Comparison of ENCODE assay signal across 8 cellular contexts in the genomic region with DNA sequence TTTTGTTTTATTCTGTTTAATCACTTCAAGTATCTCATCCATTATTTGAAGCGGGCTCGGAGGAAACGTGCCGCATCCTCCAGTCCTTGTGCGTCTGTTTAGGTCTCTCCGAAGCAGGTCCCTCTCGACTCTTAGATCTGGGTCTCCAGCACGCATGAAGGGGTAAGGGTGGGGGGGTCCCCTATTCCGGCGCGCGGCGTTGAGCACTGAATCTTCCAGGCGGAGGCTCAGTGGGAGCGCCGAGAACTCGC. TPM values are rescaled to one million over a fixed set of nuclear protein-coding genes. Genes with fewer than 3 reads are reported as not detected.
DNase-seq lines count a peak whose midpoint lies in the region; ATAC-seq and TF ChIP-seq lines count a peak whose summit lies in the region.

No MANE protein-coding gene starts in this region.

- H3K9ac ChIP-seq in NT2/D1 (ENCODE audit: insufficient read length, low read depth) = peak overlapping the region; percentile 76

- H3K36me3 ChIP-seq in NT2/D1 (ENCODE audit: insufficient read depth, insufficient read length, low read length) (no peaks in the 10 kb centered on the region), esophagus muscularis mucosa (no peaks in the 10 kb centered on the region)

- H3K27me3 ChIP-seq in CD4-positive, alpha-beta T cell (ENCODE audit: control insufficient read depth, insufficient read depth, low read length) = peaks cover 62% of the 10 kb centered on the region
- peaks cover 71% of the 10 kb centered on the region for H3K27me3 ChIP-seq in NT2/D1 (ENCODE audit: insufficient read depth, insufficient read length)
- peaks cover 0 to 71% (median 8%) of the 10 kb centered on the region in 4 donors for H3K27me3 ChIP-seq in esophagus muscularis mucosa

- H3K4me1 ChIP-seq in NT2/D1 (ENCODE audit: insufficient read depth, insufficient read length) = peaks cover 2% of the 10 kb centered on the region
- H3K4me1 ChIP-seq in esophagus muscularis mucosa = peaks cover 17 to 27% (median 22%) of the 10 kb centered on the region in 4 donors

- H3K4me1 Mint-ChIP-seq in CD4-positive, alpha-beta T cell (ENCODE audit: low read depth) = peaks cover 15% of the 10 kb centered on the region
- H3K4me1 Mint-ChIP-seq in progenitor cell of endocrine pancreas (ENCODE audit: low read depth) = peaks cover 21% of the 10 kb centered on the region

- H3K9me3 Mint-ChIP-seq in CD4-positive, alpha-beta T cell = peaks cover 15% of the 10 kb centered on the region
- peaks cover 20% of the 10 kb centered on the region for H3K9me3 Mint-ChIP-seq in progenitor cell of endocrine pancreas (ENCODE audit: low read depth)

- TF ChIP-seq EP300 in esophagus muscularis mucosa (IDR thresholded peaks at IDR 0.05) = no peak

- WGBS in esophagus muscularis mucosa = 0% methylated on average over 8 of the region's 17 CpGs

- intact Hi-C loops in CD4-positive, alpha-beta T cell (cut with DNase I, micrococcal nuclease) = no loop called here
- intact Hi-C loops in esophagus muscularis mucosa (cut with DNase I) = no loop called here

- DNase-seq in CD4-positive, alpha-beta T cell = no peak
- DNase-seq in NT2/D1 (ENCODE audit: low read depth, low spot score) (no peak), esophagus muscularis mucosa (ENCODE audit: extremely low spot score) (no peak), progenitor cell of endocrine pancreas (ENCODE audit: low spot score, unreplicated experiment) (no peak), NCI-H446 (lab: John Stamatoyannopoulos, UW) (no peak), SK-N-DZ (ENCODE audit: low spot score) (no peak)

- H3K27ac ChIP-seq in CD4-positive, alpha-beta T cell (ENCODE audit: low read depth, low read length) = no peak overlapping the region
- H3K27ac ChIP-seq in esophagus muscularis mucosa (replicated peaks in 1 of 4) = no peak overlapping the region

- TF ChIP-seq CTCF in CD4-positive, alpha-beta T cell (IDR thresholded peaks at IDR 0.05) = no peak
- TF ChIP-seq CTCF in esophagus muscularis mucosa (IDR thresholded peaks at IDR 0.05) = no peak
- no peak for TF ChIP-seq CTCF in progenitor cell of endocrine pancreas (IDR thresholded peaks at IDR 0.05; ENCODE audit: unreplicated experiment)

- POLR2A ChIA-PET in CD4-positive, alpha-beta T cell (lab: Charles Lee) = no interaction called here

- no peaks in the 10 kb centered on the region for H3K36me3 Mint-ChIP-seq in CD4-positive, alpha-beta T cell (ENCODE audit: low read depth)
- H3K36me3 Mint-ChIP-seq in progenitor cell of endocrine pancreas (ENCODE audit: insufficient read depth) = peaks cover 6% of the 10 kb centered on the region

- peaks cover 79% of the 10 kb centered on the region for H3K27me3 Mint-ChIP-seq in CD4-positive, alpha-beta T cell
- H3K27me3 Mint-ChIP-seq in progenitor cell of endocrine pancreas = peaks cover 79% of the 10 kb centered on the region

- peak; percentile 44 for ATAC-seq in CD4-positive, alpha-beta T cell (ENCODE audit: poor library complexity)
- no peak for ATAC-seq in HG02571 (IDR thresholded peaks at IDR 0.05; ENCODE audit: unreplicated experiment)
- no peak for ATAC-seq in GM19395 (IDR thresholded peaks at IDR 0.05; ENCODE audit: unreplicated experiment)

- no peak for TF ChIP-seq POLR2A in esophagus muscularis mucosa (IDR thresholded peaks at IDR 0.05; ENCODE audit: low read depth)

- peak overlapping the region; percentile 47 for H3K4me3 Mint-ChIP-seq in CD4-positive, alpha-beta T cell
- H3K4me3 Mint-ChIP-seq in progenitor cell of endocrine pancreas (ENCODE audit: low read depth) = peak overlapping the region; percentile 64

- CTCF ChIA-PET in CD4-positive, alpha-beta T cell (lab: Charles Lee) = no interaction called here

- H3K4me3 ChIP-seq in NT2/D1 (ENCODE audit: insufficient read length, low read depth) (peak overlapping the region; percentile 71), esophagus muscularis mucosa (peak overlapping the region; percentile 42 to 54 (median 48))

- peaks cover 14% of the 10 kb centered on the region for H3K9me3 ChIP-seq in CD4-positive, alpha-beta T cell (ENCODE audit: control insufficient read depth, low read length)
- H3K9me3 ChIP-seq in NT2/D1 (ENCODE audit: insufficient read depth, low read length) (peaks cover 27% of the 10 kb centered on the region), esophagus muscularis mucosa (peaks cover 0 to 8% (median 4%) of the 10 kb centered on the region in 4 donors)

- H3K27ac Mint-ChIP-seq in CD4-positive, alpha-beta T cell = no peak overlapping the region
- peak overlapping the region; percentile 63 for H3K27ac Mint-ChIP-seq in progenitor cell of endocrine pancreas

RNA-seq across cellular contexts. Expression of a gene that starts 0.3 kb away (rescaled TPM):
- total RNA-seq in CD4-positive, alpha-beta T cell = not detected
- total RNA-seq in esophagus muscularis mucosa (under 1 TPM in 3 of 4 donors, not detected in 1; under 0.01 to 0.39 (median 0.34) TPM), progenitor cell of endocrine pancreas (0.67 and 1.2 TPM in 2 replicates)
- polyA plus RNA-seq in SK-N-DZ (2014; cell fraction: cytosol; rRNA removed) = 0.70 and 1.3 TPM in 2 replicates
- 1.8 and 3.7 TPM in 2 replicates for polyA plus RNA-seq in SK-N-DZ (2014; cell fraction: nucleus; rRNA removed)
